Comparison of ENCODE assay signal across 25 cellular contexts in the genomic region with DNA sequence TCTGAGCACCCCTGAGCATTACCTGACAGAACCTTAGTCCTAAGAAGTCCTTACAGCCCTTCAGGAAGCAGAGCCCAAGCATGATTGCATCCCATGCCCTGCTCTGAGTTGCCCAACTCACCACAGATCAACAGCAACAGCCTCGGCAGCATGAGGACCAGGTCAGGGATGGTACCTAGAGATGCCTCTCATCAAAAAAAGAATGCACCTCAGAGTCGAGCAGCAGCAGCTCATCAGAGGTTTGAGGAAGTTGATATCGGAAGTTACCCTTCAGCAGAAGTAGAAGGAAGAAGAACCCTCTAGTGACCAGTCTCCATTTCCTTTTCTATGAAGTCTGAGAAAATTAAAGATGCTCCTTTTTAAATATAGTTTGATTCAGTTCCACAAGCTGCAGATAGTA. TPM values are rescaled to one million over a fixed set of nuclear protein-coding genes. Genes with fewer than 3 reads are reported as not detected.
DNase-seq lines count a peak whose midpoint lies in the region; ATAC-seq, FAIRE-seq and TF ChIP-seq lines count a peak whose summit lies in the region.
"Had no signal": no experiment of that assay in that cellular context is flagged by ENCODE, and none has a peak within 500 bp of the region (broad histone marks: within the 10 kb centered on the region; RNA-seq: fewer than 3 reads in every experiment).

A gene with protein sequence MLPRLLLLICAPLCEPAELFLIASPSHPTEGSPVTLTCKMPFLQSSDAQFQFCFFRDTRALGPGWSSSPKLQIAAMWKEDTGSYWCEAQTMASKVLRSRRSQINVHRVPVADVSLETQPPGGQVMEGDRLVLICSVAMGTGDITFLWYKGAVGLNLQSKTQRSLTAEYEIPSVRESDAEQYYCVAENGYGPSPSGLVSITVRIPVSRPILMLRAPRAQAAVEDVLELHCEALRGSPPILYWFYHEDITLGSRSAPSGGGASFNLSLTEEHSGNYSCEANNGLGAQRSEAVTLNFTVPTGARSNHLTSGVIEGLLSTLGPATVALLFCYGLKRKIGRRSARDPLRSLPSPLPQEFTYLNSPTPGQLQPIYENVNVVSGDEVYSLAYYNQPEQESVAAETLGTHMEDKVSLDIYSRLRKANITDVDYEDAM (minus strand): TSS at position 235 of the 400 bp plus-strand sequence. CDS start 83 bp downstream, at position 152.

- no peaks in the 10 kb centered on the region for H3K79me1 ChIP-seq in mesenchymal stem cell (replicated peaks; ENCODE audit: low read length, poor library complexity, severe bottlenecking)

- H3K9me3 ChIP-seq in mesenchymal stem cell (ENCODE audit: control insufficient read depth, low read length), result peaks cover 2% of the 10 kb centered on the region
- H3K9me3 ChIP-seq: body of pancreas, esophagus muscularis mucosa, sigmoid colon, SK-N-SH had no signal

- FAIRE-seq in D721Med (lab: Jason Lieb, UNC), result no peak
- FAIRE-seq: GM12892, H54, RCC 7860, TTC549 had no signal

- peak; percentile 38 for DNase-seq in CD1c-positive myeloid dendritic cell (ENCODE audit: extremely low spot score)
- DNase-seq in MV-4-11 (lab: John Stamatoyannopoulos, UW), result peak; percentile 22
- DNase-seq in SKM-1 treated with dmso at 0.1 percent for 144 hours (lab: John Stamatoyannopoulos, UW; ENCODE audit: unreplicated experiment), result peak; percentile 93
- no peak for DNase-seq in mesenchymal stem cell
- DNase-seq in AG08396 (ENCODE audit: low spot score), result no peak
- DNase-seq in D721Med (ENCODE audit: insufficient read length, low spot score), result no peak
- DNase-seq: ACHN; activated CD4-positive, alpha-beta T cell treated with anti-CD3 and anti-CD28 coated beads, Interleukin-2, amount 10 ng/mL, durations not matched to agents 7 days and 5 days; activated naive CD8-positive, alpha-beta T cell treated with anti-CD3 and anti-CD28 coated beads, Interleukin-2, amount 10 ng/mL, durations not matched to agents 7 days and 5 days; body of pancreas; CD8-positive, alpha-beta T cell; effector CD4-positive, alpha-beta T cell; kidney glomerular epithelial cell; mammary epithelial cell; NCI-H146; posterior cingulate gyrus; sigmoid colon; SK-N-SH had no signal

- H3K4me1 ChIP-seq in mesenchymal stem cell (ENCODE audit: control insufficient read depth, insufficient read depth, low read depth, low read length), result no peaks in the 10 kb centered on the region
- H3K4me1 ChIP-seq: body of pancreas, esophagus muscularis mucosa, sigmoid colon had no signal

- no peak within 1 kb of the TSS for H4K91ac ChIP-seq in mesenchymal stem cell (ENCODE audit: low read length)

- no peak for TF ChIP-seq CTCF in D721Med (IDR thresholded peaks at IDR 0.05; ENCODE audit: insufficient read depth, missing control alignments)

- no peak within 1 kb of the TSS for H3K4me3 ChIP-seq in mesenchymal stem cell (ENCODE audit: insufficient read depth in 1 of 2, low read depth in 1 of 2, low read length in 2 of 2)
- H3K4me3 ChIP-seq: body of pancreas, esophagus muscularis mucosa, sigmoid colon had no signal

- H2BK120ac ChIP-seq in mesenchymal stem cell (ENCODE audit: low read depth, low read length), result no peak within 1 kb of the TSS

- no peak within 1 kb of the TSS for H2BK5ac ChIP-seq in mesenchymal stem cell (ENCODE audit: low read depth, low read length, poor library complexity, severe bottlenecking)

- H3K14ac ChIP-seq in mesenchymal stem cell (ENCODE audit: low read length in 2 of 2), result no peak within 1 kb of the TSS

- no peak for ATAC-seq in GM21737 (IDR thresholded peaks at IDR 0.05; ENCODE audit: unreplicated experiment)
- ATAC-seq in GM19463 (IDR thresholded peaks at IDR 0.05; ENCODE audit: unreplicated experiment), result no peak
- ATAC-seq: body of pancreas; CD8-positive, alpha-beta T cell had no signal

- H3K4me2 ChIP-seq in mesenchymal stem cell (ENCODE audit: low read length, poor library complexity, severe bottlenecking), result no peak within 1 kb of the TSS
- H3K4me2 ChIP-seq: SK-N-SH had no signal

- H4K8ac ChIP-seq in mesenchymal stem cell (ENCODE audit: low read length), result no peak within 1 kb of the TSS

- no peaks in the 10 kb centered on the region for H3K27me3 ChIP-seq in mesenchymal stem cell (ENCODE audit: control insufficient read depth in 1 of 2, insufficient read depth in 1 of 2, low read length in 2 of 2)
- H3K27me3 ChIP-seq: body of pancreas, esophagus muscularis mucosa, sigmoid colon had no signal

- H3K27ac ChIP-seq in mesenchymal stem cell (ENCODE audit: low read length, poor library complexity, severe bottlenecking), result no peak within 1 kb of the TSS
- H3K27ac ChIP-seq: body of pancreas, esophagus muscularis mucosa, sigmoid colon had no signal

- no peaks in the 10 kb centered on the region for H3K36me3 ChIP-seq in mesenchymal stem cell (ENCODE audit: control insufficient read depth in 1 of 2, insufficient read depth in 2 of 2, low read depth in 1 of 2, low read length in 2 of 2)
- H3K36me3 ChIP-seq: esophagus muscularis mucosa, sigmoid colon had no signal

- H2BK12ac ChIP-seq in mesenchymal stem cell (ENCODE audit: low read length in 2 of 2), result no peak within 1 kb of the TSS

- no peak within 1 kb of the TSS for H3K18ac ChIP-seq in mesenchymal stem cell (ENCODE audit: low read depth in 1 of 2, low read length in 2 of 2)

- no peak within 1 kb of the TSS for H3K4ac ChIP-seq in mesenchymal stem cell (ENCODE audit: low read depth in 1 of 2, low read length in 2 of 2)

- H3K23ac ChIP-seq in mesenchymal stem cell (ENCODE audit: low read length in 2 of 2), result no peak within 1 kb of the TSS

- no peak within 1 kb of the TSS for H2AK5ac ChIP-seq in mesenchymal stem cell (ENCODE audit: low read length, severe bottlenecking)

- H2BK15ac ChIP-seq in mesenchymal stem cell (ENCODE audit: low read depth, poor library complexity, severe bottlenecking), result no peak within 1 kb of the TSS

- H2AFZ ChIP-seq in mesenchymal stem cell (ENCODE audit: low read depth, low read length), result peak within 1 kb of the TSS; percentile 23

- WGBS in mesenchymal stem cell, result 56% methylated on average over 2 of the region's 3 CpGs

- no peak within 1 kb of the TSS for H3K9ac ChIP-seq in mesenchymal stem cell (ENCODE audit: low read length)
- H3K9ac ChIP-seq: SK-N-SH had no signal

RNA-seq across cellular contexts. Expression of the gene that starts here (rescaled TPM):
- not detected for polyA plus RNA-seq in mesenchymal stem cell (2013, experiment 1 of 2)
- not detected for polyA plus RNA-seq in mesenchymal stem cell (2013, experiment 2 of 2)
- polyA plus RNA-seq: mammary epithelial cell, SK-N-SH had no signal

Comparison
In these comparisons a context has a peak if more than half of its experiments do, and no peak if none do; other contexts are left out.
1. DNase-seq: peak in CD1c-positive myeloid dendritic cell (single experiment), MV-4-11 (single experiment) and SKM-1 treated with dmso at 0.1 percent for 144 hours (single experiment); none in mesenchymal stem cell (single experiment), AG08396 (single experiment) and D721Med (single experiment).